Comparison of ENCODE assay signal across 25 cellular contexts in genomic region chr5:179126506-179126991, GRCh38.
"Had no signal": no experiment of that assay in that cellular context is flagged by ENCODE, and none has a peak within 500 bp of the region (broad histone marks: within the 10 kb centered on the region; RNA-seq: fewer than 3 reads in every experiment).

No MANE protein-coding gene starts in this region.

- H3K27ac ChIP-seq: colonic mucosa, foreskin keratinocyte, left ventricle myocardium inferior, neural progenitor cell, pancreas, right lobe of liver, thyroid gland, uterus had no signal

- H3K4me1 ChIP-seq: colonic mucosa, foreskin keratinocyte, left ventricle myocardium inferior, neural progenitor cell, pancreas, right lobe of liver, thyroid gland, uterus had no signal

- DNase-seq: activated CD4-positive, alpha-beta T cell treated with anti-CD3 and anti-CD28 coated beads for 48 hours; activated CD8-positive, alpha-beta T cell treated with anti-CD3 and anti-CD28 coated beads for 36 hours; activated naive CD4-positive, alpha-beta T cell; activated naive CD8-positive, alpha-beta T cell treated with anti-CD3 and anti-CD28 coated beads, Interleukin-2, amount 10 ng/mL, durations not matched to agents 7 days and 5 days; activated T-cell treated with anti-CD3 and anti-CD28 coated beads, Interleukin-2, amount 50 U/mL, for 72 hours; anterior cingulate cortex; caudate nucleus; colonic mucosa; foreskin keratinocyte; glutamatergic neuron; hypothalamus; left ventricle myocardium inferior; mesenchymal stem cell; SK-N-SH; small intestine; stimulated activated CD4-positive, alpha-beta T cell treated with anti-CD3 and anti-CD28 coated beads, Interleukin-4, amount 100 ng/mL, for 1 hour; thyroid gland had no signal

- H3K36me3 ChIP-seq: colonic mucosa, left ventricle myocardium inferior, neural progenitor cell, pancreas, right lobe of liver, thyroid gland, uterus had no signal

- H3K27me3 Mint-ChIP-seq: activated CD8-positive, alpha-beta T cell treated with anti-CD3 and anti-CD28 coated beads for 36 hours; activated naive CD8-positive, alpha-beta T cell treated with anti-CD3 and anti-CD28 coated beads, Interleukin-2, amount 10 ng/mL, durations not matched to agents 7 days and 5 days; brain had no signal

- H3K36me3 Mint-ChIP-seq: activated naive CD8-positive, alpha-beta T cell treated with anti-CD3 and anti-CD28 coated beads, Interleukin-2, amount 10 ng/mL, durations not matched to agents 7 days and 5 days; naive thymus-derived CD4-positive, alpha-beta T cell; neural progenitor cell; stimulated activated memory B cell treated with anti-CD40 and anti-IgM and Interleukin-4, amounts not matched to agents 10 μg/mL and 1 μg/mL and 100 μg/mL, for 72 hours; WTC11 had no signal

- H3K27me3 ChIP-seq: colonic mucosa, foreskin keratinocyte, neural progenitor cell, pancreas, right lobe of liver, thyroid gland, uterus had no signal

- ATAC-seq: activated CD8-positive, alpha-beta T cell treated with anti-CD3 and anti-CD28 coated beads for 36 hours; activated T-cell treated with anti-CD3 and anti-CD28 coated beads, Interleukin-2, amount 50 U/mL, for 72 hours; foreskin keratinocyte; naive thymus-derived CD4-positive, alpha-beta T cell; pancreas; right lobe of liver; stimulated activated memory B cell treated with anti-CD40 and anti-IgM and Interleukin-4, amounts not matched to agents 10 μg/mL and 1 μg/mL and 100 μg/mL, for 72 hours; WTC11 had no signal

- H3K9me3 Mint-ChIP-seq: activated CD8-positive, alpha-beta T cell treated with anti-CD3 and anti-CD28 coated beads for 36 hours; activated naive CD8-positive, alpha-beta T cell treated with anti-CD3 and anti-CD28 coated beads, Interleukin-2, amount 10 ng/mL, durations not matched to agents 7 days and 5 days; activated T-cell treated with anti-CD3 and anti-CD28 coated beads, Interleukin-2, amount 50 U/mL, for 72 hours; stimulated activated memory B cell treated with anti-CD40 and anti-IgM and Interleukin-4, amounts not matched to agents 10 μg/mL and 1 μg/mL and 100 μg/mL, for 72 hours; WTC11 had no signal

- H3K4me3 Mint-ChIP-seq: activated CD8-positive, alpha-beta T cell treated with anti-CD3 and anti-CD28 coated beads for 36 hours; activated naive CD8-positive, alpha-beta T cell treated with anti-CD3 and anti-CD28 coated beads, Interleukin-2, amount 10 ng/mL, durations not matched to agents 7 days and 5 days; activated T-cell treated with anti-CD3 and anti-CD28 coated beads, Interleukin-2, amount 50 U/mL, for 72 hours; brain; naive thymus-derived CD4-positive, alpha-beta T cell; neural progenitor cell; stimulated activated memory B cell treated with anti-CD40 and anti-IgM and Interleukin-4, amounts not matched to agents 10 μg/mL and 1 μg/mL and 100 μg/mL, for 72 hours; WTC11 had no signal

- H3K4me1 Mint-ChIP-seq: activated naive CD8-positive, alpha-beta T cell treated with anti-CD3 and anti-CD28 coated beads, Interleukin-2, amount 10 ng/mL, durations not matched to agents 7 days and 5 days; brain; naive thymus-derived CD4-positive, alpha-beta T cell; neural progenitor cell; stimulated activated memory B cell treated with anti-CD40 and anti-IgM and Interleukin-4, amounts not matched to agents 10 μg/mL and 1 μg/mL and 100 μg/mL, for 72 hours; WTC11 had no signal

- H3K4me3 ChIP-seq: colonic mucosa, left ventricle myocardium inferior, neural progenitor cell, pancreas, right lobe of liver, thyroid gland, uterus had no signal

- H3K27ac Mint-ChIP-seq: activated CD8-positive, alpha-beta T cell treated with anti-CD3 and anti-CD28 coated beads for 36 hours; activated naive CD8-positive, alpha-beta T cell treated with anti-CD3 and anti-CD28 coated beads, Interleukin-2, amount 10 ng/mL, durations not matched to agents 7 days and 5 days; activated T-cell treated with anti-CD3 and anti-CD28 coated beads, Interleukin-2, amount 50 U/mL, for 72 hours; brain; naive thymus-derived CD4-positive, alpha-beta T cell; neural progenitor cell; stimulated activated memory B cell treated with anti-CD40 and anti-IgM and Interleukin-4, amounts not matched to agents 10 μg/mL and 1 μg/mL and 100 μg/mL, for 72 hours; WTC11 had no signal

- H3K9me3 ChIP-seq: colonic mucosa, pancreas, right lobe of liver, SK-N-SH, thyroid gland, uterus had no signal
